22 cellular contexts compared by ENCODE assay signal in genomic region chr22:37118083-37118482, GRCh38. TPM values are rescaled to one million over a fixed set of nuclear protein-coding genes. Genes with fewer than 3 reads are reported as not detected.
"Had no signal": no experiment of that assay in that cellular context is flagged by ENCODE, and none has a peak within 500 bp of the region (broad histone marks: within the 10 kb centered on the region; RNA-seq: fewer than 3 reads in every experiment).

No MANE protein-coding gene starts in this region.

- H3K9me3 Mint-ChIP-seq: activated naive CD4-positive, alpha-beta T cell treated with anti-CD3 and anti-CD28 coated beads, Interleukin-2, amount 50 U/mL, for 72 hours; activated T-cell treated with anti-CD3 and anti-CD28 coated beads, Interleukin-2, amount 50 U/mL, for 72 hours; nephron; WTC11 had no signal

- H3K36me3 Mint-ChIP-seq: brain, WTC11 had no signal

- H3K27ac ChIP-seq: coronary artery, esophagus squamous epithelium, right atrium auricular region, SK-N-MC, skin epidermis, upper lobe of left lung had no signal

- H3K4me1 ChIP-seq: right atrium auricular region had no signal

- H3K4me3 ChIP-seq: coronary artery, esophagus squamous epithelium, mucosa of descending colon, right atrium auricular region, SK-N-MC, skin epidermis, upper lobe of left lung had no signal

- H3K9me3 ChIP-seq: esophagus squamous epithelium, mucosa of descending colon, right atrium auricular region, upper lobe of left lung had no signal

- DNase-seq: activated T-cell treated with anti-CD3 and anti-CD28 coated beads, Interleukin-2, amount 50 U/mL, for 72 hours; central memory CD4-positive, alpha-beta T cell; effector CD4-positive, alpha-beta T cell; esophagus squamous epithelium; hippocampal formation; mucosa of descending colon; occipital lobe; stimulated activated CD4-positive, alpha-beta T cell treated with anti-CD3 and anti-CD28 coated beads, Interleukin-4, amount 100 ng/mL, for 24 hours; stimulated activated naive CD8-positive, alpha-beta T cell treated with anti-CD3 and anti-CD28 coated beads, Interleukin-15, Interleukin-2, amounts not matched to agents 100 U/mL and 50 U/mL, for 24 hours; upper lobe of left lung had no signal

- H3K4me3 Mint-ChIP-seq: brain, nephron, WTC11 had no signal

- ATAC-seq: activated naive CD4-positive, alpha-beta T cell treated with anti-CD3 and anti-CD28 coated beads, Interleukin-2, amount 50 U/mL, for 72 hours; activated T-cell treated with anti-CD3 and anti-CD28 coated beads, Interleukin-2, amount 50 U/mL, for 72 hours; left lobe of liver; mucosa of descending colon; stimulated activated naive CD8-positive, alpha-beta T cell treated with anti-CD3 and anti-CD28 coated beads, Interleukin-15, Interleukin-2, amounts not matched to agents 100 U/mL and 50 U/mL, for 24 hours had no signal

- H3K27me3 ChIP-seq: right atrium auricular region, upper lobe of left lung had no signal

- H3K36me3 ChIP-seq: esophagus squamous epithelium, right atrium auricular region, upper lobe of left lung had no signal

- H3K4me1 Mint-ChIP-seq: nephron had no signal

- H3K27ac Mint-ChIP-seq: nephron, WTC11 had no signal

RNA-seq across cellular contexts. Expression of gene TMPRSS6, which starts 8.6 kb away (rescaled TPM):
- total RNA-seq: endothelial cell of umbilical vein, fibroblast of villous mesenchyme, occipital lobe, posterior vena cava, right atrium auricular region had no signal

RNA-seq across cellular contexts. Expression of gene IL2RB, which starts 31.6 kb away (rescaled TPM):
- total RNA-seq: endothelial cell of umbilical vein, occipital lobe had no signal
